Comparison of ENCODE assay signal across 24 cellular contexts in the genomic region with DNA sequence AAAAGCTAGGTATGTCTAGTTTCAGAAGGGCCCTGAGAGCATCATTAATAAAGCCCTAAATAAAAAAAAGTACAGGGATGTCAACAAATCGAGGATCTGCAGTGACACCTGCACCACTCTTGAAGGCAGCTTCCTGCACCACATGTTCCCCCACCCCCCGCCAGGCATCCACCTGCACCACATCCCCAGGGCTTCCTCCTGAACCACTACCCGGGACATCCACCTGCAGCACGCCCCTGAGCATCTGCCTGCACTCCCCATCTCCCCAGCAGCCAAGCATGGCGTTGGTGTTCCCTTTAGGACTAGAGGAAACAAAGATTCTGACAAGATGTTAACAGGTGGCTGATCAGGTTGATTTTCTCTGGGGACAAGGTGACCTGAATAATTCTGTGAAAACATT. TPM values are rescaled to one million over a fixed set of nuclear protein-coding genes. Genes with fewer than 3 reads are reported as not detected.
DNase-seq lines count a peak whose midpoint lies in the region; TF ChIP-seq lines count a peak whose summit lies in the region.
"Had no signal": no experiment of that assay in that cellular context is flagged by ENCODE, and none has a peak within 500 bp of the region (broad histone marks: within the 10 kb centered on the region; RNA-seq: fewer than 3 reads in every experiment).

No MANE protein-coding gene starts in this region.

- peak overlapping the region; percentile 54 for H3K4me2 ChIP-seq in OCI-LY7 (ENCODE audit: low read length)
- H3K4me2 ChIP-seq in mesenchymal stem cell (ENCODE audit: low read length, poor library complexity, severe bottlenecking) = no peak overlapping the region
- H3K4me2 ChIP-seq: SK-N-SH had no signal

- H3K36me3 ChIP-seq in HEK293 (ENCODE audit: control insufficient read depth in 2 of 2, insufficient read depth in 1 of 2, low read length in 2 of 2) = no peaks in the 10 kb centered on the region
- H3K36me3 ChIP-seq in OCI-LY7 (ENCODE audit: insufficient read depth, low read length) = no peaks in the 10 kb centered on the region
- no peaks in the 10 kb centered on the region for H3K36me3 ChIP-seq in mesenchymal stem cell (ENCODE audit: control insufficient read depth in 1 of 2, insufficient read depth in 2 of 2, low read depth in 1 of 2, low read length in 2 of 2)
- H3K36me3 ChIP-seq: BE2C, MG63 had no signal

- no peak overlapping the region for H3K4me3 ChIP-seq in HEK293 (ENCODE audit: low read depth, low read length)
- no peak overlapping the region for H3K4me3 ChIP-seq in OCI-LY7 (ENCODE audit: low read depth, low read length, poor library complexity, severe bottlenecking)
- no peak overlapping the region for H3K4me3 ChIP-seq in mesenchymal stem cell (ENCODE audit: insufficient read depth in 1 of 2, low read depth in 1 of 2, low read length in 2 of 2)
- H3K4me3 ChIP-seq: K562, MG63 had no signal

- no peaks in the 10 kb centered on the region for H3K79me2 ChIP-seq in OCI-LY7 (ENCODE audit: insufficient read depth, low read depth, low read length)

- TF ChIP-seq CTCF in HEK293 (tag by site-specific recombination; IDR thresholded peaks at IDR 0.05) (no peak), OCI-LY7 (conservative IDR thresholded peaks at IDR 0.05; ENCODE audit: low read length) (no peak)

- H3K9ac ChIP-seq in mesenchymal stem cell (ENCODE audit: low read length) = no peak overlapping the region
- H3K9ac ChIP-seq: SK-N-SH had no signal

- H3K18ac ChIP-seq in mesenchymal stem cell (ENCODE audit: low read depth in 1 of 2, low read length in 2 of 2) = no peak overlapping the region

- no peaks in the 10 kb centered on the region for H3K4me1 ChIP-seq in HEK293 (ENCODE audit: control insufficient read depth, insufficient read depth, low read length)
- H3K4me1 ChIP-seq in OCI-LY7 (ENCODE audit: insufficient read depth, low read length, poor library complexity, severe bottlenecking) = peaks cover 26% of the 10 kb centered on the region
- H3K4me1 ChIP-seq in mesenchymal stem cell (ENCODE audit: control insufficient read depth, insufficient read depth, low read depth, low read length) = no peaks in the 10 kb centered on the region
- H3K4me1 ChIP-seq: BE2C, Caco-2 had no signal

- in situ Hi-C loops in G401 (cut with HindIII; ENCODE audit: low sequenced_read_pairs) = no loop called here

- no peaks in the 10 kb centered on the region for H3K79me1 ChIP-seq in mesenchymal stem cell (replicated peaks; ENCODE audit: low read length, poor library complexity, severe bottlenecking)

- no TSS peak for BruUV-seq in OCI-LY7 (replicated peaks; lab: Mats Ljungman, UMichigan)

- H2AFZ ChIP-seq in OCI-LY7 (ENCODE audit: low read length) (peak overlapping the region; percentile 37; the same call in 1 of the 2 replicates), mesenchymal stem cell (ENCODE audit: low read depth, low read length) (no peak overlapping the region)

- H2BK5ac ChIP-seq in mesenchymal stem cell (ENCODE audit: low read depth, low read length, poor library complexity, severe bottlenecking) = no peak overlapping the region

- H3K27ac ChIP-seq in HEK293 (ENCODE audit: extremely low read depth, low read depth, low read length) = no peak overlapping the region
- H3K27ac ChIP-seq in OCI-LY7 (ENCODE audit: low read depth, low read length, poor library complexity, severe bottlenecking) = peak overlapping the region; percentile 50
- no peak overlapping the region for H3K27ac ChIP-seq in mesenchymal stem cell (ENCODE audit: low read length, poor library complexity, severe bottlenecking)
- H3K27ac ChIP-seq: HL-60 had no signal

- H3K9me3 ChIP-seq in HEK293 (ENCODE audit: control insufficient read depth, insufficient read depth, low read depth, low read length) = no peaks in the 10 kb centered on the region
- H3K9me3 ChIP-seq in OCI-LY7 (ENCODE audit: low read length) = no peaks in the 10 kb centered on the region; the same call in 1 of the 2 replicates
- H3K9me3 ChIP-seq in mesenchymal stem cell (ENCODE audit: control insufficient read depth, low read length) = no peaks in the 10 kb centered on the region
- H3K9me3 ChIP-seq: BE2C, Caco-2, MG63, SK-N-SH had no signal

- POLR2A ChIA-PET in HEK293 (lab: Yijun Ruan, JAX) (no interaction called here), OCI-LY7 (lab: Charles Lee) (no interaction called here)

- no peak overlapping the region for H2AK5ac ChIP-seq in mesenchymal stem cell (ENCODE audit: low read length, severe bottlenecking)

- no peak overlapping the region for H4K8ac ChIP-seq in mesenchymal stem cell (ENCODE audit: low read length)

- intact Hi-C loops in OCI-LY7 (cut with micrococcal nuclease; ENCODE audit: unreplicated experiment) = no loop called here

- no peaks in the 10 kb centered on the region; the same call in 1 of the 2 replicates for H3K9me2 ChIP-seq in OCI-LY7 (ENCODE audit: insufficient read depth, low read length)
- H3K9me2 ChIP-seq: SK-N-SH had no signal

- no peak overlapping the region for H4K91ac ChIP-seq in mesenchymal stem cell (ENCODE audit: low read length)

- CTCF ChIA-PET in HEK293 (lab: Yijun Ruan, JAX) = interaction anchor here (0.6 kb wide), 1 partner anchor 513 kb away, joined by 4 read pairs; no protein-coding TSS in a partner anchor
- CTCF ChIA-PET in OCI-LY7 (lab: Charles Lee; ENCODE audit: unreplicated experiment) = interaction anchor here (0.7 kb wide), 1 partner anchor 160 kb away, joined by 3 read pairs; no protein-coding TSS in a partner anchor

- H2BK120ac ChIP-seq in mesenchymal stem cell (ENCODE audit: low read depth, low read length) = no peak overlapping the region

- WGBS in mesenchymal stem cell = 51% methylated on average over 5 of the region's 5 CpGs

- H4K20me1 ChIP-seq in OCI-LY7 (ENCODE audit: insufficient read depth, low read length) = no peaks in the 10 kb centered on the region

- no peak overlapping the region for H3K14ac ChIP-seq in mesenchymal stem cell (ENCODE audit: low read length in 2 of 2)

- DNase-seq in G401 (ENCODE audit: low spot score) (peak; percentile 36), OCI-LY7 (ENCODE audit: low spot score) (peak; percentile 70), islet precursor cell (peak; percentile 47), NCI-H748 (lab: John Stamatoyannopoulos, UW; ENCODE audit: unreplicated experiment) (no peak), mesenchymal stem cell (no peak)
- DNase-seq in activated effector memory CD4-positive, alpha-beta T cell treated with Interleukin-2 at 50 U/mL for 16 hours = no peak
- DNase-seq: BE2C; Caco-2; CD4-positive, CD25-positive, alpha-beta regulatory T cell; DND-41; HCEC 1CT; MG63; NCI-H1048; NCI-H1436; NCI-H1930; NCI-H446; NCI-H748 treated with DMSO at 0.1 percent for 48 hours; SIG-M5; SK-N-SH; T-cell had no signal

- no peaks in the 10 kb centered on the region for H3K27me3 ChIP-seq in mesenchymal stem cell (ENCODE audit: control insufficient read depth in 1 of 2, insufficient read depth in 1 of 2, low read length in 2 of 2)
- H3K27me3 ChIP-seq: BE2C, MG63 had no signal

- no peak overlapping the region for H3K23ac ChIP-seq in mesenchymal stem cell (ENCODE audit: low read length in 2 of 2)

- H2BK15ac ChIP-seq in mesenchymal stem cell (ENCODE audit: low read depth, poor library complexity, severe bottlenecking) = no peak overlapping the region

- H2BK12ac ChIP-seq in mesenchymal stem cell (ENCODE audit: low read length in 2 of 2) = no peak overlapping the region

- H3K4ac ChIP-seq in mesenchymal stem cell (ENCODE audit: low read depth in 1 of 2, low read length in 2 of 2) = no peak overlapping the region

TF ChIP-seq in HEK293, 187 proteins besides CTCF, POLR2A, EP300 and RAD21 (continues in another document):
- TF ChIP-seq ZNF423 (tag by site-specific recombination; IDR thresholded peaks at IDR 0.05) = no peak
- TF ChIP-seq ZSCAN23 (tag by site-specific recombination; IDR thresholded peaks at IDR 0.05) = no peak
- TF ChIP-seq ZNF157 (tag by site-specific recombination; IDR thresholded peaks at IDR 0.05) = no peak
- TF ChIP-seq, protein P1, sequence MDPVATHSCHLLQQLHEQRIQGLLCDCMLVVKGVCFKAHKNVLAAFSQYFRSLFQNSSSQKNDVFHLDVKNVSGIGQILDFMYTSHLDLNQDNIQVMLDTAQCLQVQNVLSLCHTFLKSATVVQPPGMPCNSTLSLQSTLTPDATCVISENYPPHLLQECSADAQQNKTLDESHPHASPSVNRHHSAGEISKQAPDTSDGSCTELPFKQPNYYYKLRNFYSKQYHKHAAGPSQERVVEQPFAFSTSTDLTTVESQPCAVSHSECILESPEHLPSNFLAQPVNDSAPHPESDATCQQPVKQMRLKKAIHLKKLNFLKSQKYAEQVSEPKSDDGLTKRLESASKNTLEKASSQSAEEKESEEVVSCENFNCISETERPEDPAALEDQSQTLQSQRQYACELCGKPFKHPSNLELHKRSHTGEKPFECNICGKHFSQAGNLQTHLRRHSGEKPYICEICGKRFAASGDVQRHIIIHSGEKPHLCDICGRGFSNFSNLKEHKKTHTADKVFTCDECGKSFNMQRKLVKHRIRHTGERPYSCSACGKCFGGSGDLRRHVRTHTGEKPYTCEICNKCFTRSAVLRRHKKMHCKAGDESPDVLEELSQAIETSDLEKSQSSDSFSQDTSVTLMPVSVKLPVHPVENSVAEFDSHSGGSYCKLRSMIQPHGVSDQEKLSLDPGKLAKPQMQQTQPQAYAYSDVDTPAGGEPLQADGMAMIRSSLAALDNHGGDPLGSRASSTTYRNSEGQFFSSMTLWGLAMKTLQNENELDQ (tag by site-specific recombination; IDR thresholded peaks at IDR 0.05; ENCODE audit: low read depth) = no peak
- no peak for TF ChIP-seq ZNF311 (tag by site-specific recombination; IDR thresholded peaks at IDR 0.05; ENCODE audit: borderline replicate concordance)
- 0 out of 2 replicates have a peak, but pooled peaks have one; percentile 21 for TF ChIP-seq SCRT2 (tag by site-specific recombination; IDR thresholded peaks at IDR 0.05)

RNA-seq across cellular contexts. Expression of gene DLGAP1, which starts 55.2 kb away (rescaled TPM):
- 17.3 and 18.9 TPM in 2 replicates for total RNA-seq in G401 (2014; rRNA removed; shearing (Covaris generic))
- 0.22 and 0.59 TPM in 2 replicates for total RNA-seq in OCI-LY7 (2014; rRNA removed; shearing (Covaris generic))
- not detected in 2 replicates for total RNA-seq in OCI-LY7 (2022)
- 0.03 TPM for polyA plus RNA-seq in mesenchymal stem cell (2013, experiment 1 of 2)
- polyA plus RNA-seq in mesenchymal stem cell (2013, experiment 2 of 2) = not detected
- total RNA-seq: HepG2 had no signal
- polyA plus RNA-seq: SK-N-SH had no signal

Comparison
In these comparisons a context has a peak if more than half of its experiments do, and no peak if none do; other contexts are left out.
1. DNase-seq: peak in G401 (single experiment), OCI-LY7 (single experiment) and islet precursor cell (single experiment); none in NCI-H748 (single experiment), activated effector memory CD4-positive, alpha-beta T cell treated with Interleukin-2 at 50 U/mL for 16 hours (single experiment) and mesenchymal stem cell (single experiment).
2. RNA of gene DLGAP1, which starts 55.2 kb away (total RNA-seq): 17.3 to 18.9 TPM in G401; 0.22 to 0.59 TPM in OCI-LY7; every median in the first group is over 10 times any median in the second.